Comparison of ENCODE assay signal across 11 cellular contexts in genomic region chr21:17491716-17492414, GRCh38. TPM values are rescaled to one million over a fixed set of nuclear protein-coding genes. Genes with fewer than 3 reads are reported as not detected.
DNase-seq lines count a peak whose midpoint lies in the region; ATAC-seq, FAIRE-seq and TF ChIP-seq lines count a peak whose summit lies in the region.
"Had no signal": no experiment of that assay in that cellular context is flagged by ENCODE, and none has a peak within 500 bp of the region (broad histone marks: within the 10 kb centered on the region; RNA-seq: fewer than 3 reads in every experiment).

No MANE protein-coding gene starts in this region.

- H3K27ac Mint-ChIP-seq in endodermal cell: no peak overlapping the region

- FAIRE-seq in A549 (lab: Jason Lieb, UNC): no peak
- FAIRE-seq: K562 had no signal

- no peak for TF ChIP-seq RAD21 in A549 (conservative IDR thresholded peaks at IDR 0.05 in 1 of 2, IDR thresholded peaks at IDR 0.05 in 1 of 2)

- H3K27ac ChIP-seq in A549 (peak overlapping the region; percentile 53 to 69), endodermal cell (ENCODE audit: low read depth, low read length) (no peak overlapping the region)

- H3K27me3 ChIP-seq in endodermal cell (ENCODE audit: control insufficient read depth, insufficient read depth, low read length, poor library complexity, severe bottlenecking): no peaks in the 10 kb centered on the region

- ATAC-seq in A549: peak; percentile 67 to 79; a peak in 4 of 6 replicates
- ATAC-seq: K562 had no signal

- no peaks in the 10 kb centered on the region for H3K36me3 Mint-ChIP-seq in endodermal cell (ENCODE audit: low read depth)

- TF ChIP-seq CTCF in A549 (IDR thresholded peaks at IDR 0.05) (no peak), foreskin fibroblast (IDR thresholded peaks at IDR 0.05; ENCODE audit: low read depth, low read length) (no peak), endodermal cell (conservative IDR thresholded peaks at IDR 0.05) (no peak)

- H3K9me3 Mint-ChIP-seq in endodermal cell: no peaks in the 10 kb centered on the region

- peaks cover 11% of the 10 kb centered on the region for H3K4me1 Mint-ChIP-seq in endodermal cell

- 25% methylated on average over 7 of the region's 7 CpGs for WGBS in A549 (ENCODE audit: missing lambda C conversion rate)
- WGBS in endodermal cell (ENCODE audit: insufficient coverage in 1 of 2, insufficient read length in 1 of 2), 2 experiments: 88 to 92% methylated on average over 4 to 7 of the region's 7 CpGs

- H3K4me1 ChIP-seq in A549 (peaks cover 35% of the 10 kb centered on the region), endodermal cell (ENCODE audit: control insufficient read depth, insufficient read depth, low read length) (peaks cover 6% of the 10 kb centered on the region)

- H3K9me3 ChIP-seq in A549 (no peaks in the 10 kb centered on the region), endodermal cell (ENCODE audit: control insufficient read depth, low read length) (no peaks in the 10 kb centered on the region)
- H3K9me3 ChIP-seq: mucosa of descending colon had no signal

- TF ChIP-seq EP300 in A549 (IDR thresholded peaks at IDR 0.05): no peak

- in situ Hi-C loops in SK-MEL-5 (cut with HindIII; ENCODE audit: low pct_unique_long_range_greater_than_20kb, low sequenced_read_pairs): no loop called here

- no peak for TF ChIP-seq POLR2A in A549 (IDR thresholded peaks at IDR 0.05; ENCODE audit: low read length)

- DNase-seq in A549 (ENCODE audit: low read depth in 1 of 2, low spot score in 1 of 2) (peak; percentile 7 to 56), H4 (ENCODE audit: low spot score) (peak; percentile 98), SK-MEL-5 (ENCODE audit: low read depth, low spot score) (peak; percentile 16), foreskin fibroblast (peak; percentile 96 to 97), endodermal cell (no peak), NCI-H1105 treated with DMSO at 0.1 percent for 48 hours (lab: John Stamatoyannopoulos, UW) (no peak), DMS 273 (lab: John Stamatoyannopoulos, UW; ENCODE audit: unreplicated experiment) (no peak), NCI-H2171 treated with DMSO at 0.1 percent for 48 hours (lab: John Stamatoyannopoulos, UW) (no peak)
- DNase-seq: activated naive CD4-positive, alpha-beta T cell treated with Interleukin-2 at 50 U/mL for 16 hours had no signal

- no peak overlapping the region for H3K4me3 ChIP-seq in A549
- no peak overlapping the region for H3K4me3 ChIP-seq in foreskin fibroblast (ENCODE audit: low read depth in 1 of 2, low read length in 2 of 2)
- H3K4me3 ChIP-seq in endodermal cell (ENCODE audit: low read length): no peak overlapping the region
- H3K4me3 ChIP-seq: K562, mucosa of descending colon had no signal

- H3K9ac ChIP-seq in endodermal cell (ENCODE audit: extremely low read depth, low read length, poor library complexity, severe bottlenecking): no peak overlapping the region

- CTCF ChIA-PET in A549 (lab: Yijun Ruan, JAX): interaction anchor here (1.5 kb wide), 1 partner anchor 62 kb away, joined by 4 read pairs; no protein-coding TSS in a partner anchor

- no peak overlapping the region for H3K4me3 Mint-ChIP-seq in endodermal cell

- H3K27me3 Mint-ChIP-seq in endodermal cell (ENCODE audit: insufficient read depth): peaks cover 15% of the 10 kb centered on the region

- no peaks in the 10 kb centered on the region for H3K36me3 ChIP-seq in endodermal cell (ENCODE audit: control insufficient read depth, insufficient read depth, low read length)

- peak overlapping the region; percentile 61 for H3K4me2 ChIP-seq in A549

- POLR2A ChIA-PET in A549 (lab: Yijun Ruan, JAX): no interaction called here

TF ChIP-seq in A549, 52 proteins besides CTCF, POLR2A, EP300 and RAD21:
- TF ChIP-seq NPAS2 (CRISPR knock-in tag; IDR thresholded peaks at IDR 0.05; ENCODE audit: borderline replicate concordance): no peak
- TF ChIP-seq JUNB (IDR thresholded peaks at IDR 0.05): peak; percentile 41; the same call in 1 of the 2 replicates
- TF ChIP-seq EHMT2 (IDR thresholded peaks at IDR 0.05; ENCODE audit: low read depth): no peak
- 0 out of 2 replicates have a peak, but pooled peaks have one; percentile 19 for TF ChIP-seq FOSL2 (IDR thresholded peaks at IDR 0.05)
- no peak for TF ChIP-seq FOSL2 (CRISPR knock-in tag; IDR thresholded peaks at IDR 0.05)

RNA-seq across cellular contexts. Expression of gene CXADR, which starts 21.0 kb away (rescaled TPM):
- polyA plus RNA-seq in A549 (2011; rRNA removed) (20.3 and 21.7 TPM in 2 replicates), A549 (2017; fragmentation: RNase III; extraction: RNeasy Plus Mini Kit Qiagen cat#74134 plus additional on column Dnase treatment) (6.4 to 7.7 TPM (median 6.6 TPM) in 3 replicates)
- polyA plus RNA-seq in A549 (2012; cell fraction: cytosol; rRNA removed): 2.7 and 3.0 TPM in 2 replicates
- 1.4 and 1.6 TPM in 2 replicates for polyA plus RNA-seq in A549 (2012; cell fraction: nucleus; rRNA removed)
- polyA minus RNA-seq in A549 (2011; rRNA and poly(A)+ RNA removed): 16.8 and 19.7 TPM in 2 replicates
- total RNA-seq in H4 (2014; rRNA removed; shearing (Covaris generic)): 15.8 and 22.3 TPM in 2 replicates
- 19.9 and 25.9 TPM in 2 replicates for total RNA-seq in SK-MEL-5 (2014; rRNA removed; shearing (Covaris generic))
- 9.6 and 14.7 TPM in 2 replicates for polyA plus RNA-seq in SK-MEL-5 (2015; cell fraction: cytosol; rRNA removed)
- 4.0 and 5.2 TPM in 2 replicates for polyA plus RNA-seq in SK-MEL-5 (2015; cell fraction: nucleus; rRNA removed)
- 10 to 100 TPM; 60.5 to 84.3 TPM for total RNA-seq in endodermal cell
- polyA plus RNA-seq in endodermal cell (2013, experiment 1 of 2): 77.2 TPM
- 70.4 TPM for polyA plus RNA-seq in endodermal cell (2013, experiment 2 of 2)

Comparison
In these comparisons a context has a peak if more than half of its experiments do, and no peak if none do; other contexts are left out.
1. DNase-seq: peak in A549 (2 of 2), H4 (single experiment), SK-MEL-5 (single experiment) and foreskin fibroblast (2 of 2); none in endodermal cell (single experiment), NCI-H1105 treated with DMSO at 0.1 percent for 48 hours (single experiment), DMS 273 (single experiment) and NCI-H2171 treated with DMSO at 0.1 percent for 48 hours (single experiment).